8 cellular contexts compared by ENCODE assay signal in genomic region chr1:234125283-234125682, GRCh38.
DNase-seq lines count a peak whose midpoint lies in the region; ATAC-seq and TF ChIP-seq lines count a peak whose summit lies in the region.

No MANE protein-coding gene starts in this region.

- no peak overlapping the region for H3K4me2 ChIP-seq in PC-9

- no peak overlapping the region for H3K4me3 ChIP-seq in HFF-Myc (replicated peaks; ENCODE audit: low read depth, low read length)
- no peak overlapping the region for H3K4me3 ChIP-seq in PC-9
- H3K4me3 ChIP-seq in endodermal cell (ENCODE audit: low read length), result no peak overlapping the region

- BruUV-seq in PC-9 (replicated peaks; lab: Mats Ljungman, UMichigan), result no TSS peak

- H3K27ac Mint-ChIP-seq in endodermal cell, result no peak overlapping the region

- no peaks in the 10 kb centered on the region for H3K4me1 ChIP-seq in PC-9 (replicated peaks; ENCODE audit: insufficient read depth)
- H3K4me1 ChIP-seq in endodermal cell (ENCODE audit: control insufficient read depth, insufficient read depth, low read length), result no peaks in the 10 kb centered on the region

- peaks cover 14% of the 10 kb centered on the region for H3K27me3 Mint-ChIP-seq in endodermal cell (ENCODE audit: insufficient read depth)

- no peaks in the 10 kb centered on the region for H3F3A ChIP-seq in PC-9 (ENCODE audit: insufficient read depth, low read depth)

- no peaks in the 10 kb centered on the region for H3K9me2 ChIP-seq in PC-9 (ENCODE audit: insufficient read depth)

- H3K4me3 Mint-ChIP-seq in endodermal cell, result no peak overlapping the region

- H3K4me1 Mint-ChIP-seq in endodermal cell, result peaks cover 6% of the 10 kb centered on the region

- intact Hi-C loops in PC-9 (cut with micrococcal nuclease; ENCODE audit: unreplicated experiment), result no loop called here

- DNase-seq in DMS53 (lab: John Stamatoyannopoulos, UW), result peak; percentile 91
- DNase-seq in HFF-Myc (ENCODE audit: extremely low read depth, low read depth), result no peak
- peak in 1 of 2 experiments; percentile 26 for DNase-seq in PC-9
- peak; percentile 96 for DNase-seq in endodermal cell
- peak; percentile 51 for DNase-seq in stimulated activated CD4-positive, alpha-beta T cell treated with anti-CD3 and anti-CD28 coated beads, Interleukin-4, amount 100 ng/mL, for 24 hours
- DNase-seq in NCI-H1694 treated with DMSO at 0.1 percent for 48 hours (lab: John Stamatoyannopoulos, UW), result no peak

- TF ChIP-seq CTCF in HFF-Myc (IDR thresholded peaks at IDR 0.05; ENCODE audit: low read depth, low read length, missing control alignments) (peak; percentile 45), PC-9 (conservative IDR thresholded peaks at IDR 0.05) (peak; percentile 62; the same call in 1 of the 2 replicates), endodermal cell (conservative IDR thresholded peaks at IDR 0.05) (peak; percentile 87)

- no peaks in the 10 kb centered on the region for H3K27me3 ChIP-seq in PC-9 (ENCODE audit: insufficient read depth, low read depth)
- H3K27me3 ChIP-seq in endodermal cell (ENCODE audit: control insufficient read depth, insufficient read depth, low read length, poor library complexity, severe bottlenecking), result no peaks in the 10 kb centered on the region

- H3K36me3 ChIP-seq in PC-9 (ENCODE audit: low read depth) (no peaks in the 10 kb centered on the region), endodermal cell (ENCODE audit: control insufficient read depth, insufficient read depth, low read length) (no peaks in the 10 kb centered on the region)

- ATAC-seq in HG03135 (IDR thresholded peaks at IDR 0.05; ENCODE audit: unreplicated experiment), result no peak
- ATAC-seq in GM21619 (IDR thresholded peaks at IDR 0.05; ENCODE audit: unreplicated experiment), result no peak

- H2AFZ ChIP-seq in PC-9, result no peak overlapping the region

- 33 to 38% methylated on average over 5 to 11 of the region's 11 CpGs for WGBS in endodermal cell (ENCODE audit: insufficient coverage in 1 of 2, insufficient read length in 1 of 2), 2 experiments

- H3K9me3 Mint-ChIP-seq in endodermal cell, result peaks cover 5% of the 10 kb centered on the region

- CTCF ChIA-PET in PC-9 (lab: Charles Lee), result no interaction called here

- no peaks in the 10 kb centered on the region for H3K36me3 Mint-ChIP-seq in endodermal cell (ENCODE audit: low read depth)

- H3K27ac ChIP-seq in PC-9, result no peak overlapping the region
- H3K27ac ChIP-seq in endodermal cell (ENCODE audit: low read depth, low read length), result no peak overlapping the region

- no peaks in the 10 kb centered on the region for H4K20me1 ChIP-seq in PC-9 (ENCODE audit: insufficient read depth)

- no peak overlapping the region for H3K9ac ChIP-seq in endodermal cell (ENCODE audit: extremely low read depth, low read length, poor library complexity, severe bottlenecking)

- POLR2A ChIA-PET in PC-9 (lab: Charles Lee; ENCODE audit: unreplicated experiment), result no interaction called here

- H3K9me3 ChIP-seq in PC-9 (ENCODE audit: insufficient read depth, low read depth) (no peaks in the 10 kb centered on the region), endodermal cell (ENCODE audit: control insufficient read depth, low read length) (peaks cover 3% of the 10 kb centered on the region)

- no peaks in the 10 kb centered on the region for H3K79me2 ChIP-seq in PC-9 (ENCODE audit: low read depth)

Comparison
In these comparisons a context has a peak if more than half of its experiments do, and no peak if none do; other contexts are left out.
1. DNase-seq: peak in DMS53 (single experiment), endodermal cell (single experiment) and stimulated activated CD4-positive, alpha-beta T cell treated with anti-CD3 and anti-CD28 coated beads, Interleukin-4, amount 100 ng/mL, for 24 hours (single experiment); none in HFF-Myc (single experiment) and NCI-H1694 treated with DMSO at 0.1 percent for 48 hours (single experiment).
2. Peak in every context shown above with its lines, with median percentiles within 50 percentile points of each other: CTCF ChIP-seq.